Comparison of ENCODE assay signal across 22 cellular contexts in the genomic region with DNA sequence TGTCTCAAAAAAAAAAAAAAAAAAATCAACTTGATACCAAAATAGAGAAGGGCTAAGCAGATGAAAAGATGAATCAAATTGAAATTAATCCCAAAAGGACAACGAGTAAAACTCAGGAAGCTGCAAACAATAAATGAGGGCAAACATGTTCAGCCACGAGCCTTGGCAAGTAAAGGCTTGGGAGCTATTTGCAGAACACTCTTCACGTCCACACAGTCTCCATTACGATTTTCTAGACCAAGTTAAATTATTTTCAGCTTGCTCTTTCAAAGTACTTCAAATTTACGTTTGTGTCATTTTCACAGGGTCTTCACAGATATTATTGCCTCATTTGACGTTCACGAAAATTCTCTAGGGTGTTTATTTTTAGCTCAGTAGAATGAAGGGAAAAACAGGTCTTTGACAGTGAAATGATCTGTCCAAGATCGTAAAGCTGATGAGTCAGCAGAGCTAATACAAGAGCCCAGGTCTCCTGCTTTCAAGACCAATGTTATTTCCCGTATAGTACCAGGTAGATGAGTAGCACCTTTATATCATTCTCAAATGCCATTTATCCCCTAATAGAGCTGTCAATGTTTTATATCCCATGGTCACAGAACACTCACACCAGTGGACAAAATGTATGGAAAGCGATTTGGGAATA. TPM values are rescaled to one million over a fixed set of nuclear protein-coding genes. Genes with fewer than 3 reads are reported as not detected.
DNase-seq lines count a peak whose midpoint lies in the region; ATAC-seq and TF ChIP-seq lines count a peak whose summit lies in the region.
"Had no signal": no experiment of that assay in that cellular context is flagged by ENCODE, and none has a peak within 500 bp of the region (broad histone marks: within the 10 kb centered on the region; RNA-seq: fewer than 3 reads in every experiment).

No MANE protein-coding gene starts in this region.

- no peak for TF ChIP-seq CTCF in SU-DHL-6 (IDR thresholded peaks at IDR 0.05; ENCODE audit: insufficient read depth, low read length, poor library complexity, severe bottlenecking)
- no peak for TF ChIP-seq CTCF in upper lobe of right lung (IDR thresholded peaks at IDR 0.05)
- no peak for TF ChIP-seq CTCF in testis (IDR thresholded peaks at IDR 0.05)

- no peaks in the 10 kb centered on the region for H3F3A ChIP-seq in SU-DHL-6 (ENCODE audit: insufficient read depth)

- intact Hi-C loops in upper lobe of right lung (cut with DNase I) (no loop called here), Right ventricle myocardium inferior (cut with DNase I) (no loop called here), testis (cut with DNase I; ENCODE audit: low total_unique reads) (no loop called here)

- TF ChIP-seq POLR2A in testis (IDR thresholded peaks at IDR 0.05): no peak

- H3K9me3 ChIP-seq in SU-DHL-6 (ENCODE audit: insufficient read depth, low read length): no peaks in the 10 kb centered on the region
- no peaks in the 10 kb centered on the region for H3K9me3 ChIP-seq in upper lobe of right lung
- H3K9me3 ChIP-seq in testis: no peaks in the 10 kb centered on the region

- H2AFZ ChIP-seq in SU-DHL-6 (ENCODE audit: low read depth, low read length, severe bottlenecking): peak overlapping the region; percentile 62

- ATAC-seq in left lobe of liver (peak; percentile 67), upper lobe of right lung (peak; percentile 22), Right ventricle myocardium inferior (no peak), GM19397 (IDR thresholded peaks at IDR 0.05; ENCODE audit: unreplicated experiment) (no peak)
- ATAC-seq: activated CD8-positive, alpha-beta memory T cell treated with anti-CD3 and anti-CD28 coated beads, Interleukin-2, amount 10 ng/mL, durations not matched to agents 7 days and 5 days had no signal

- no peak overlapping the region for H3K4me2 ChIP-seq in SU-DHL-6 (ENCODE audit: low read depth, low read length, poor library complexity, severe bottlenecking)

- no peak overlapping the region for H3K4me3 ChIP-seq in SU-DHL-6 (ENCODE audit: insufficient read depth, low read length, poor library complexity, severe bottlenecking)
- H3K4me3 ChIP-seq in upper lobe of right lung: no peak overlapping the region
- H3K4me3 ChIP-seq in testis: no peak overlapping the region

- H3K27ac ChIP-seq in SU-DHL-6 (ENCODE audit: low read depth, low read length) (no peak overlapping the region), upper lobe of right lung (no peak overlapping the region), testis (no peak overlapping the region)

- H3K27me3 ChIP-seq in SU-DHL-6 (ENCODE audit: low read length) (no peaks in the 10 kb centered on the region), upper lobe of right lung (no peaks in the 10 kb centered on the region), testis (no peaks in the 10 kb centered on the region)

- H3K36me3 ChIP-seq in SU-DHL-6 (ENCODE audit: low read length) (no peaks in the 10 kb centered on the region), upper lobe of right lung (no peaks in the 10 kb centered on the region), testis (ENCODE audit: low read depth, missing control alignments) (no peaks in the 10 kb centered on the region)

- no peaks in the 10 kb centered on the region for H3K79me2 ChIP-seq in SU-DHL-6 (ENCODE audit: insufficient read depth, low read length)

- WGBS in testis, 2 donors: 74 to 78% methylated on average over 10 of the region's 10 CpGs

- H4K20me1 ChIP-seq in SU-DHL-6 (ENCODE audit: low read depth, low read length): no peaks in the 10 kb centered on the region

- no peaks in the 10 kb centered on the region for H3K9me2 ChIP-seq in SU-DHL-6 (replicated peaks; ENCODE audit: insufficient read depth, low read length)

- no peak overlapping the region for H3K9ac ChIP-seq in SU-DHL-6 (ENCODE audit: low read length)

- peak; percentile 21 for DNase-seq in NCI-H510A treated with DMSO at 0.1 percent for 48 hours (lab: John Stamatoyannopoulos, UW)
- no peak for DNase-seq in NCI-H510A (lab: John Stamatoyannopoulos, UW)
- no peak for DNase-seq in left lobe of liver (ENCODE audit: low spot score)
- no peak for DNase-seq in upper lobe of right lung
- no peak for DNase-seq in Right ventricle myocardium inferior (ENCODE audit: missing footprints)
- DNase-seq in testis: no peak
- DNase-seq: activated CD8-positive, alpha-beta memory T cell treated with anti-CD3 and anti-CD28 coated beads, Interleukin-2, amount 10 ng/mL, durations not matched to agents 7 days and 5 days; activated effector memory CD4-positive, alpha-beta T cell treated with anti-CD3 and anti-CD28 coated beads, Interleukin-2, amount 50 U/mL, for 16 hours; amniotic stem cell; DMS 273 treated with DMSO at 0.1 percent for 48 hours; effector CD8-positive, alpha-beta T cell; kidney glomerular epithelial cell; retina; stimulated activated naive CD4-positive, alpha-beta T cell treated with Interleukin-2 at 50 U/mL for 16 hours; T-helper 9 cell; trophoblast cell had no signal

- H3K4me1 ChIP-seq in upper lobe of right lung (no peaks in the 10 kb centered on the region), testis (no peaks in the 10 kb centered on the region)

RNA-seq across cellular contexts. Expression of gene KLB, which starts 20.9 kb away (rescaled TPM):
- 22.0 TPM for total RNA-seq in left lobe of liver
- total RNA-seq in upper lobe of right lung: 0.87 TPM
- total RNA-seq in Right ventricle myocardium inferior: 0.30 TPM
- 1 to 10 TPM; 1.1 to 1.4 TPM for total RNA-seq in testis
- polyA plus RNA-seq in testis (ENCODE audit: insufficient read depth, low read depth, low replicate concordance): 6.6 TPM
- total RNA-seq: A673; activated CD8-positive, alpha-beta memory T cell treated with anti-CD3 and anti-CD28 coated beads, Interleukin-2, amount 10 ng/mL, durations not matched to agents 7 days and 5 days; LHCN-M2; SK-MEL-5 had no signal
- polyA plus RNA-seq: CD14-positive monocyte had no signal

RNA-seq across cellular contexts. Expression of gene RPL9, which starts 31.1 kb away (rescaled TPM):
- total RNA-seq in left lobe of liver (364 TPM), upper lobe of right lung (1,204 TPM), Right ventricle myocardium inferior (828 TPM), testis (1,000 to 10,000 TPM in 1 of 2 donors, 100 to 1,000 TPM in 1; 755 to 1,313 TPM)
- 1,315 TPM for polyA plus RNA-seq in testis (ENCODE audit: insufficient read depth, low read depth, low replicate concordance)

RNA-seq across cellular contexts. Expression of gene LIAS, which starts 31.3 kb away (rescaled TPM):
- 13.7 TPM for total RNA-seq in left lobe of liver
- total RNA-seq in upper lobe of right lung: 11.7 TPM
- total RNA-seq in Right ventricle myocardium inferior: 29.5 TPM
- 10 to 100 TPM; 24.0 to 31.1 TPM for total RNA-seq in testis
- polyA plus RNA-seq in testis (ENCODE audit: insufficient read depth, low read depth, low replicate concordance): 59.0 TPM

Comparison
In these comparisons a context has a peak if more than half of its experiments do, and no peak if none do; other contexts are left out.
1. ATAC-seq: peak in left lobe of liver (single experiment) and upper lobe of right lung (single experiment); none in Right ventricle myocardium inferior (single experiment) and GM19397 (single experiment).